Comparison of ENCODE assay signal across 21 cellular contexts in the genomic region with DNA sequence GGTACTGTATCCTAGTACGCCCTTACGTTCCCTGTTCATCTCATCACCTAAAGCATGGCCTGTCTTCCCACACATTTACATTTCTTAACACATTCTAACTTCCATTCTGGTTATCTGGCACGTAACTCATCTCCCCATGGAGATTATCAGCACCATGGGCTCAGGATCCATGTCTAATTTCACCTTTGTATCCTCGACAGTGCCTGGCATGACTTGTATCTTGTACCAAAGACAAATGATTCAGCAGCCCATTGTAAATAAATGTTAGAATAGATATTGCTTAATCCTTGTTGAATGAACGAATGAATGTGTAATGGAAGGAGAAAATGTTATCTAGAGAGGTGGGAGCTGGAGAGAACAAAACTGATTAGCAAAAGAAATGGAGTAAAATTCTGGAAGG.
A peak's percentile ranks its signal among the peaks of the same experiment; 100 is the strongest.
DNase-seq lines count a peak whose midpoint lies in the region; ATAC-seq, FAIRE-seq and TF ChIP-seq lines count a peak whose summit lies in the region.
"Had no signal": no experiment of that assay in that cellular context is flagged by ENCODE, and none has a peak within 500 bp of the region (broad histone marks: within the 10 kb centered on the region; RNA-seq: fewer than 3 reads in every experiment).

No MANE protein-coding gene starts in this region.

- POLR2A ChIA-PET in MCF 10A (lab: Yijun Ruan, JAX), result interaction anchor here (0.6 to 0.7 kb wide), 2 partner anchors 111 to 261 kb away, joined by 3 to 4 read pairs; no protein-coding TSS in a partner anchor

- H3K27me3 ChIP-seq in breast epithelium, result no peaks in the 10 kb centered on the region
- H3K27me3 ChIP-seq in small intestine (ENCODE audit: control insufficient read depth in 2 of 2, insufficient read depth in 2 of 2, low read length in 2 of 2), result peaks cover 0 to 4% of the 10 kb centered on the region in 2 donors
- H3K27me3 ChIP-seq in gastrocnemius medialis, result no peaks in the 10 kb centered on the region
- no peaks in the 10 kb centered on the region for H3K27me3 ChIP-seq in uterus
- H3K27me3 ChIP-seq: heart right ventricle had no signal

- H3K4me1 ChIP-seq in breast epithelium (no peaks in the 10 kb centered on the region), small intestine (ENCODE audit: control insufficient read depth in 2 of 2, insufficient read depth in 1 of 2, low read depth in 1 of 2, low read length in 1 of 2) (no peaks in the 10 kb centered on the region), gastrocnemius medialis (peaks cover 0 to 2% of the 10 kb centered on the region in 2 donors), uterus (no peaks in the 10 kb centered on the region)
- H3K4me1 ChIP-seq: parathyroid adenoma had no signal

- H3K36me3 Mint-ChIP-seq in MCF 10A (ENCODE audit: insufficient read depth, unreplicated experiment), result peaks cover 4% of the 10 kb centered on the region
- H3K36me3 Mint-ChIP-seq: brain; CD4-positive, alpha-beta memory T cell; stimulated activated naive B cell treated with anti-CD40 and anti-IgM and Interleukin-4, amounts not matched to agents 10 μg/mL and 1 μg/mL and 100 μg/mL, for 72 hours; type B pancreatic cell had no signal

- DNase-seq in MCF 10A (ENCODE audit: unreplicated experiment) (peak; percentile 93), breast epithelium (ENCODE audit: low spot score in 2 of 2) (no peak), astrocyte of the hippocampus (ENCODE audit: low read depth, low spot score) (peak; percentile 40), fibroblast of villous mesenchyme (ENCODE audit: low read depth) (peak; percentile 27), small intestine (peak; percentile 87), gastrocnemius medialis (no peak), uterus (no peak)
- DNase-seq: activated gamma-delta T cell; CD4-positive, alpha-beta memory T cell; effector memory CD4-positive, alpha-beta T cell; heart right ventricle; NCI-H1436; NCI-H345; NK-92 treated with Interleukin-12 subunit alpha and Interleukin-12 subunit beta, amount 100 ng/mL, for 24 hours; SHP77; stimulated activated naive B cell treated with anti-CD40 and anti-IgM and Interleukin-4, amounts not matched to agents 10 μg/mL and 1 μg/mL and 100 μg/mL, for 72 hours had no signal

- H3K36me3 ChIP-seq in breast epithelium (no peaks in the 10 kb centered on the region), small intestine (ENCODE audit: control insufficient read depth in 2 of 2, insufficient read depth in 2 of 2, low read length in 2 of 2) (no peaks in the 10 kb centered on the region), gastrocnemius medialis (no peaks in the 10 kb centered on the region), uterus (no peaks in the 10 kb centered on the region)
- H3K36me3 ChIP-seq: heart right ventricle had no signal

- H3K27ac Mint-ChIP-seq in MCF 10A (ENCODE audit: low read depth, unreplicated experiment), result no peak overlapping the region
- H3K27ac Mint-ChIP-seq: brain; CD4-positive, alpha-beta memory T cell; stimulated activated naive B cell treated with anti-CD40 and anti-IgM and Interleukin-4, amounts not matched to agents 10 μg/mL and 1 μg/mL and 100 μg/mL, for 72 hours; type B pancreatic cell had no signal

- no peaks in the 10 kb centered on the region for H3K27me3 Mint-ChIP-seq in MCF 10A (ENCODE audit: insufficient read depth, unreplicated experiment)
- H3K27me3 Mint-ChIP-seq: type B pancreatic cell had no signal

- in situ Hi-C loops in gastrocnemius medialis (cut with MboI; ENCODE audit: low sequenced_read_pairs in 4 of 4), result no loop called here

- H3K4me3 ChIP-seq in breast epithelium, result no peak overlapping the region
- no peak overlapping the region for H3K4me3 ChIP-seq in fibroblast of villous mesenchyme (ENCODE audit: low read depth, low read length)
- H3K4me3 ChIP-seq in small intestine (ENCODE audit: low read depth in 1 of 2, low read length in 2 of 2), result no peak overlapping the region
- H3K4me3 ChIP-seq in gastrocnemius medialis, result no peak overlapping the region
- no peak overlapping the region for H3K4me3 ChIP-seq in uterus
- H3K4me3 ChIP-seq: heart right ventricle had no signal

- H3K9me3 ChIP-seq in breast epithelium, result no peaks in the 10 kb centered on the region
- H3K9me3 ChIP-seq in small intestine (ENCODE audit: control insufficient read depth, low read depth), result no peaks in the 10 kb centered on the region
- no peaks in the 10 kb centered on the region for H3K9me3 ChIP-seq in gastrocnemius medialis
- H3K9me3 ChIP-seq in uterus, result no peaks in the 10 kb centered on the region
- H3K9me3 ChIP-seq: heart right ventricle had no signal

- H3K27ac ChIP-seq in breast epithelium (no peak overlapping the region), small intestine (ENCODE audit: low read depth in 1 of 2, low read length in 1 of 2) (no peak overlapping the region), gastrocnemius medialis (no peak overlapping the region), uterus (no peak overlapping the region)
- H3K27ac ChIP-seq: heart right ventricle, KMS-11, parathyroid adenoma had no signal

- FAIRE-seq in small intestine (lab: Jason Lieb, UNC), result no peak

- CTCF ChIA-PET in MCF 10A (lab: Yijun Ruan, JAX), result interaction anchor here (0.7 to 0.8 kb wide), 2 partner anchors 11 to 45 kb away, joined by 3 to 4 read pairs; no protein-coding TSS in a partner anchor

- no TSS peak for BruUV-seq in MCF 10A (replicated peaks; lab: Mats Ljungman, UMichigan)

- ATAC-seq in gastrocnemius medialis (no peak), GM21447 (IDR thresholded peaks at IDR 0.05; ENCODE audit: unreplicated experiment) (no peak)
- ATAC-seq: stimulated activated naive B cell treated with anti-CD40 and anti-IgM and Interleukin-4, amounts not matched to agents 10 μg/mL and 1 μg/mL and 100 μg/mL, for 72 hours had no signal

- TF ChIP-seq CTCF in MCF 10A (IDR thresholded peaks at IDR 0.05; ENCODE audit: unreplicated experiment) (no peak), breast epithelium (IDR thresholded peaks at IDR 0.05) (no peak), fibroblast of villous mesenchyme (IDR thresholded peaks at IDR 0.05; ENCODE audit: insufficient read depth, low read depth, low read length) (no peak), gastrocnemius medialis (IDR thresholded peaks at IDR 0.05 in 4 of 5, conservative IDR thresholded peaks at IDR 0.05 in 1 of 5) (no peak), uterus (IDR thresholded peaks at IDR 0.05) (no peak)

- intact Hi-C loops in MCF 10A (cut with micrococcal nuclease) (no loop called here), breast epithelium (cut with DNase I; ENCODE audit: low total_unique reads) (no loop called here), gastrocnemius medialis (cut with DNase I; ENCODE audit: low total_unique reads) (no loop called here), uterus (cut with DNase I; ENCODE audit: low total_unique reads) (no loop called here)

- WGBS in small intestine, 3 donors, result 45 to 56% (median 55%) methylated on average over 5 of the region's 5 CpGs

- TF ChIP-seq POLR2A in breast epithelium (IDR thresholded peaks at IDR 0.05) (no peak), gastrocnemius medialis (IDR thresholded peaks at IDR 0.05) (no peak), uterus (IDR thresholded peaks at IDR 0.05) (no peak)

- H3K4me1 Mint-ChIP-seq in MCF 10A (ENCODE audit: insufficient read depth, unreplicated experiment), result peaks cover 20% of the 10 kb centered on the region
- H3K4me1 Mint-ChIP-seq: CD4-positive, alpha-beta memory T cell; stimulated activated naive B cell treated with anti-CD40 and anti-IgM and Interleukin-4, amounts not matched to agents 10 μg/mL and 1 μg/mL and 100 μg/mL, for 72 hours had no signal

- no peak overlapping the region for H3K4me3 Mint-ChIP-seq in MCF 10A (ENCODE audit: unreplicated experiment)
- H3K4me3 Mint-ChIP-seq: brain; CD4-positive, alpha-beta memory T cell; stimulated activated naive B cell treated with anti-CD40 and anti-IgM and Interleukin-4, amounts not matched to agents 10 μg/mL and 1 μg/mL and 100 μg/mL, for 72 hours; type B pancreatic cell had no signal

- no peaks in the 10 kb centered on the region for H3K9me3 Mint-ChIP-seq in MCF 10A (ENCODE audit: unreplicated experiment)
- H3K9me3 Mint-ChIP-seq: brain; stimulated activated naive B cell treated with anti-CD40 and anti-IgM and Interleukin-4, amounts not matched to agents 10 μg/mL and 1 μg/mL and 100 μg/mL, for 72 hours; type B pancreatic cell had no signal

Comparison
In these comparisons a context has a peak if more than half of its experiments do, and no peak if none do; other contexts are left out.
1. DNase-seq: peak in MCF 10A (single experiment), astrocyte of the hippocampus (single experiment), fibroblast of villous mesenchyme (single experiment) and small intestine (single experiment); none in breast epithelium (0 of 2), gastrocnemius medialis (0 of 2) and uterus (0 of 2).